Comparison of ENCODE assay signal across 10 cellular contexts in genomic region chr3:45597581-45597980, GRCh38. TPM values are rescaled to one million over a fixed set of nuclear protein-coding genes. Genes with fewer than 3 reads are reported as not detected.
DNase-seq lines count a peak whose midpoint lies in the region; ATAC-seq, FAIRE-seq and TF ChIP-seq lines count a peak whose summit lies in the region.
"Had no signal": no experiment of that assay in that cellular context is flagged by ENCODE, and none has a peak within 500 bp of the region (broad histone marks: within the 10 kb centered on the region; RNA-seq: fewer than 3 reads in every experiment).

No MANE protein-coding gene starts in this region.

- H3K4ac ChIP-seq in H1 (replicated peaks; ENCODE audit: insufficient read length, low read depth, low read length) = no peak overlapping the region

- in situ Hi-C loops in gastrocnemius medialis (cut with MboI; ENCODE audit: low sequenced_read_pairs in 4 of 4) = loop anchor here in 2 of 4 donors (5.0 to 10.0 kb wide), 2 partner anchors 40 to 57 kb away; no protein-coding TSS in a partner anchor

- H3K4me2 ChIP-seq in H1 (ENCODE audit: insufficient read depth in 1 of 2, low read depth in 2 of 2, low read length in 2 of 2) = peak overlapping the region; percentile 22 to 92; a peak in 1 of 4 replicates

- POLR2A ChIA-PET in H1 (lab: Charles Lee; ENCODE audit: partially characterized antibody) = interaction anchor here (1.2 kb wide), 1 partner anchor 12 kb away, joined by 3 read pairs; no protein-coding TSS in a partner anchor

- no peak overlapping the region for H3K14ac ChIP-seq in H1 (ENCODE audit: insufficient read length)

- peaks cover 7% of the 10 kb centered on the region; the same call in 1 of the 2 replicates for H3K23me2 ChIP-seq in H1 (ENCODE audit: low read depth, low read length)

- no peak overlapping the region for H4K91ac ChIP-seq in H1 (replicated peaks; ENCODE audit: insufficient read length, low read length)

- no peak overlapping the region for H2AK5ac ChIP-seq in H1 (ENCODE audit: low read depth, low read length)

- intact Hi-C loops in gastrocnemius medialis (cut with DNase I; ENCODE audit: low total_unique reads) = loop anchor here (5.0 kb wide), 1 partner anchor 220 kb away; no protein-coding TSS in a partner anchor

- TF ChIP-seq CTCF in H1 (IDR thresholded peaks at IDR 0.05; ENCODE audit: control extremely low read depth in 1 of 3, insufficient read depth in 1 of 3, low read depth in 1 of 3, low read length in 3 of 3) (no peak), gastrocnemius medialis (IDR thresholded peaks at IDR 0.05 in 4 of 5, conservative IDR thresholded peaks at IDR 0.05 in 1 of 5) (no peak)

- peaks cover 0 to 65% of the 10 kb centered on the region in 2 experiments; a peak in 2 of 4 replicates for H3K79me2 ChIP-seq in H1 (ENCODE audit: control insufficient read depth in 1 of 2, insufficient read depth in 2 of 2, low read length in 2 of 2)

- no peak overlapping the region for H3K23ac ChIP-seq in H1 (ENCODE audit: insufficient read length)

- H3K79me1 ChIP-seq in H1 (ENCODE audit: low read depth, low read length) = peaks cover 28% of the 10 kb centered on the region

- no peak overlapping the region for H2BK5ac ChIP-seq in H1 (ENCODE audit: low read depth, low read length)

- CTCF ChIA-PET in H1 (lab: Charles Lee; ENCODE audit: partially characterized antibody) = interaction anchor here (0.7 to 5.0 kb wide), 10 partner anchors 12 to 85 kb away, joined by 3 to 37 read pairs (median 5); no protein-coding TSS in a partner anchor

- H4K20me1 ChIP-seq in H1 (replicated peaks in 1 of 2; ENCODE audit: control insufficient read depth in 1 of 2, insufficient read depth in 2 of 2, low read length in 2 of 2) = peaks cover 4 to 14% of the 10 kb centered on the region in 2 experiments

- no peak overlapping the region for H2BK12ac ChIP-seq in H1 (ENCODE audit: low read depth, low read length)

- H4K5ac ChIP-seq in H1 (ENCODE audit: insufficient read length, low read depth, low read length) = no peak overlapping the region

- no peak overlapping the region; a peak in 2 of 7 replicates for H3K9ac ChIP-seq in H1 (replicated peaks in 1 of 4; ENCODE audit: extremely low read depth in 1 of 4, low read depth in 3 of 4, low read length in 3 of 4)

- peak overlapping the region; percentile 83; the same call in 1 of the 2 replicates for H3K4me3 ChIP-seq in GM08714 (ENCODE audit: low read length)
- no peak overlapping the region for H3K4me3 ChIP-seq in H1 (ENCODE audit: extremely low read depth in 1 of 4, insufficient read depth in 2 of 4, low read depth in 3 of 4, low read length in 4 of 4)
- peak overlapping the region; percentile 48 to 92 (median 72) for H3K4me3 ChIP-seq in gastrocnemius medialis

- ATAC-seq in gastrocnemius medialis (no peak), GM21515 (IDR thresholded peaks at IDR 0.05; ENCODE audit: unreplicated experiment) (no peak), HG02642 (IDR thresholded peaks at IDR 0.05; ENCODE audit: poor library complexity, unreplicated experiment) (no peak), HG02970 (IDR thresholded peaks at IDR 0.05; ENCODE audit: low FRiP score, unreplicated experiment) (no peak)

- no peaks in the 10 kb centered on the region for H3K9me3 ChIP-seq in H1 (ENCODE audit: insufficient read depth in 2 of 2, low read depth in 1 of 2, low read length in 1 of 2)
- H3K9me3 ChIP-seq in gastrocnemius medialis = no peaks in the 10 kb centered on the region

- H3K27me3 ChIP-seq in H1 (replicated peaks in 1 of 4; ENCODE audit: control insufficient read depth in 3 of 4, extremely low read depth in 1 of 4, insufficient read depth in 3 of 4, low read length in 3 of 4) (no peaks in the 10 kb centered on the region; a peak in 2 of 7 replicates), gastrocnemius medialis (no peaks in the 10 kb centered on the region)

- no peak overlapping the region for H2AFZ ChIP-seq in H1 (ENCODE audit: low read length)

- H3K4me1 ChIP-seq in H1 (replicated peaks in 1 of 4; ENCODE audit: control insufficient read depth in 3 of 4, insufficient read depth in 4 of 4, low read length in 3 of 4) (peaks cover 0 to 20% (median 10%) of the 10 kb centered on the region in 4 experiments; a peak in 6 of 7 replicates), gastrocnemius medialis (peaks cover 72 to 90% of the 10 kb centered on the region in 2 donors)

- no peak for FAIRE-seq in H1 (lab: Jason Lieb, UNC)

- H2BK20ac ChIP-seq in H1 (ENCODE audit: low read length) = no peak overlapping the region

- WGBS in H1 (ENCODE audit: extremely low coverage in 1 of 2, insufficient coverage in 1 of 2, insufficient read length in 1 of 2, insufficient replicate concordance in 2 of 2, low coverage in 1 of 2, low lambda C conversion rate in 2 of 2, missing lambda C conversion rate in 1 of 2), 2 experiments = 87% methylated on average over 6 of the region's 6 CpGs; no CpG with 5 or more reads in 1 of the 2 experiments

- H2BK120ac ChIP-seq in H1 (replicated peaks; ENCODE audit: low read depth, low read length) = no peak overlapping the region

- DNase-seq in RKO (ENCODE audit: low spot score) = peak; percentile 41
- no peak for DNase-seq in H1 (ENCODE audit: low read depth in 1 of 2, low spot score in 2 of 2)
- no peak for DNase-seq in gastrocnemius medialis
- no peak for DNase-seq in A172 (ENCODE audit: low spot score)
- DNase-seq: activated effector memory CD4-positive, alpha-beta T cell treated with Interleukin-2 at 50 U/mL for 16 hours; NCI-H526 treated with DMSO at 0.1 percent for 48 hours had no signal

- no peak overlapping the region for H3K18ac ChIP-seq in H1 (ENCODE audit: extremely low read depth, low read length)

- H3K27ac ChIP-seq in H1 (ENCODE audit: low read depth, low read length) = no peak overlapping the region
- H3K27ac ChIP-seq in gastrocnemius medialis = peak overlapping the region; percentile 90 to 99 (median 95)

- no peak for TF ChIP-seq POLR2A in H1 (IDR thresholded peaks at IDR 0.05; ENCODE audit: control extremely low read depth in 1 of 2, low read depth in 2 of 2, low read length in 2 of 2)
- TF ChIP-seq POLR2A in gastrocnemius medialis (IDR thresholded peaks at IDR 0.05) = no peak

- no peak for TF ChIP-seq EP300 in H1 (IDR thresholded peaks at IDR 0.05; ENCODE audit: borderline replicate concordance in 1 of 2, low read depth in 2 of 2, low read length in 2 of 2)

- TF ChIP-seq RAD21 in H1 (IDR thresholded peaks at IDR 0.05 in 1 of 2, conservative IDR thresholded peaks at IDR 0.05 in 1 of 2; ENCODE audit: low read depth in 2 of 2, low read length in 2 of 2) = no peak

- no peak overlapping the region for H3K56ac ChIP-seq in H1 (replicated peaks; ENCODE audit: insufficient read length, low read depth, low read length)

- H2BK15ac ChIP-seq in H1 (ENCODE audit: low read length) = no peak overlapping the region

- H4K8ac ChIP-seq in H1 (ENCODE audit: extremely low read depth, insufficient read depth, low read length) = no peak overlapping the region

- no peaks in the 10 kb centered on the region for H3K36me3 ChIP-seq in H1 (ENCODE audit: control insufficient read depth in 2 of 4, insufficient read depth in 4 of 4, low read length in 3 of 4)
- H3K36me3 ChIP-seq in gastrocnemius medialis = no peaks in the 10 kb centered on the region

TF ChIP-seq in H1, 55 proteins besides CTCF, POLR2A, EP300 and RAD21 (continues in another document):
- TF ChIP-seq YY1 (IDR thresholded peaks at IDR 0.05; ENCODE audit: low read depth, low read length) (no peak), SIN3A (conservative IDR thresholded peaks at IDR 0.05 in 1 of 2, IDR thresholded peaks at IDR 0.05 in 1 of 2; ENCODE audit: low read depth in 1 of 2, low read length in 2 of 2) (no peak), SUZ12 (IDR thresholded peaks at IDR 0.05; ENCODE audit: low read length) (no peak), FOSL1 (IDR thresholded peaks at IDR 0.05; ENCODE audit: insufficient read depth, low read depth, low read length) (no peak), CEBPB (IDR thresholded peaks at IDR 0.05; ENCODE audit: low read depth, low read length) (no peak), CTBP2 (IDR thresholded peaks at IDR 0.05; ENCODE audit: borderline replicate concordance, insufficient read depth, insufficient read length, low read length) (no peak), RFX5 (IDR thresholded peaks at IDR 0.05; ENCODE audit: borderline replicate concordance, low read depth, low read length) (no peak), CREB1 (IDR thresholded peaks at IDR 0.05) (no peak), SRF (IDR thresholded peaks at IDR 0.05; ENCODE audit: low read depth, low read length) (no peak), JUN (IDR thresholded peaks at IDR 0.05; ENCODE audit: low read depth, low read length) (no peak)

RNA-seq across cellular contexts. Expression of gene LIMD1, which starts 3.0 kb away (rescaled TPM):
- 29.7 and 33.6 TPM in 2 replicates for total RNA-seq in H1 (2021; fragmentation: NEBNext Ultra II Directional; extraction: Animal tissue kit (Norgen Biotek cat#: 25700))
- polyA plus RNA-seq in H1 (2011; rRNA removed) = 11.4 and 13.5 TPM in 2 replicates
- 12.3 TPM for polyA plus RNA-seq in H1 (2011; cell fraction: cytosol; rRNA removed)
- polyA plus RNA-seq in H1 (2011; cell fraction: nucleus; rRNA removed) = 28.9 TPM
- 11.8 to 21.0 TPM (median 15.1 TPM) in 4 replicates for polyA plus RNA-seq in H1 (2012, experiment 1 of 2)
- polyA plus RNA-seq in H1 (2012, experiment 2 of 2) = 6.2 TPM
- polyA plus RNA-seq in H1 (2013, experiment 1 of 2) = 9.1 TPM
- 8.6 TPM for polyA plus RNA-seq in H1 (2013, experiment 2 of 2)
- 59.1 and 59.3 TPM in 2 replicates for polyA minus RNA-seq in H1 (2011; rRNA and poly(A)+ RNA removed)
- 23.7 TPM for polyA minus RNA-seq in H1 (2011; cell fraction: cytosol; rRNA and poly(A)+ RNA removed)
- 26.6 TPM for polyA minus RNA-seq in H1 (2011; cell fraction: nucleus; rRNA and poly(A)+ RNA removed)
- 10 to 100 TPM; 19.3 to 56.6 (median 27.1) TPM for total RNA-seq in gastrocnemius medialis
- total RNA-seq in A172 (2014; rRNA removed; shearing (Covaris generic)) = 8.7 TPM in 2 replicates

Comparison
In these comparisons a context has a peak if more than half of its experiments do, and no peak if none do; other contexts are left out.
1. H3K4me3 ChIP-seq: peak in GM08714 (single experiment) and gastrocnemius medialis (4 of 4); none in H1 (0 of 4).